Comparison of ENCODE assay signal across 10 cellular contexts in genomic region chr20:24384865-24385264, GRCh38.
A peak's percentile ranks its signal among the peaks of the same experiment; 100 is the strongest.
ATAC-seq and TF ChIP-seq lines count a peak whose summit lies in the region.
"Had no signal": no experiment of that assay in that cellular context is flagged by ENCODE, and none has a peak within 500 bp of the region (broad histone marks: within the 10 kb centered on the region; RNA-seq: fewer than 3 reads in every experiment).

No MANE protein-coding gene starts in this region.

- no peak overlapping the region for H2AFZ ChIP-seq in OCI-LY3 (ENCODE audit: low read depth, low read length)

- H3K4me2 ChIP-seq in OCI-LY3 (ENCODE audit: low read length): peak overlapping the region; percentile 8; the same call in 1 of the 2 replicates
- H3K4me2 ChIP-seq: A549, BLaER1 had no signal

- H3K4me3 ChIP-seq in OCI-LY3 (ENCODE audit: low read length): no peak overlapping the region
- H3K4me3 ChIP-seq: A549; BLaER1; BLaER1 treated with 17β-estradiol and CSF1 and Interleukin-3, amounts not matched to agents 10 nM and 100 nM had no signal

- no peak for TF ChIP-seq CTCF in OCI-LY3 (IDR thresholded peaks at IDR 0.05; ENCODE audit: low read depth, low read length)

- H3K9me3 ChIP-seq in OCI-LY3 (ENCODE audit: insufficient read depth, low read length): no peaks in the 10 kb centered on the region
- H3K9me3 ChIP-seq: A549; BE2C; BLaER1; BLaER1 treated with 17β-estradiol and CSF1 and Interleukin-3, amounts not matched to agents 10 nM and 100 nM; Caco-2 had no signal

- H4K20me1 ChIP-seq in OCI-LY3 (ENCODE audit: insufficient read depth, low read length): no peaks in the 10 kb centered on the region
- H4K20me1 ChIP-seq: BLaER1; BLaER1 treated with 17β-estradiol and CSF1 and Interleukin-3, amounts not matched to agents 10 nM and 100 nM had no signal

- H3K9ac ChIP-seq in OCI-LY3 (ENCODE audit: low read length): no peak overlapping the region
- H3K9ac ChIP-seq: BLaER1; BLaER1 treated with 17β-estradiol and CSF1 and Interleukin-3, amounts not matched to agents 10 nM and 100 nM had no signal

- H3K27me3 ChIP-seq in OCI-LY3 (ENCODE audit: low read depth, low read length): peaks cover 14% of the 10 kb centered on the region
- H3K27me3 ChIP-seq: BE2C; BLaER1; BLaER1 treated with 17β-estradiol and CSF1 and Interleukin-3, amounts not matched to agents 10 nM and 100 nM had no signal

- peaks cover 41% of the 10 kb centered on the region for H3K4me1 ChIP-seq in OCI-LY3 (ENCODE audit: low read length)
- H3K4me1 ChIP-seq: Caco-2 had no signal

- no peaks in the 10 kb centered on the region for H3K36me3 ChIP-seq in OCI-LY3 (replicated peaks; ENCODE audit: low read depth, low read length)
- H3K36me3 ChIP-seq: BE2C; BLaER1; BLaER1 treated with 17β-estradiol and CSF1 and Interleukin-3, amounts not matched to agents 10 nM and 100 nM had no signal

- H3K79me2 ChIP-seq in OCI-LY3 (ENCODE audit: low read length): no peaks in the 10 kb centered on the region

- H3K27ac ChIP-seq in OCI-LY3 (ENCODE audit: low read length): no peak overlapping the region
- H3K27ac ChIP-seq: 22Rv1; A549; BLaER1; BLaER1 treated with 17β-estradiol and CSF1 and Interleukin-3, amounts not matched to agents 10 nM and 100 nM; C4-2B had no signal

- no peak for ATAC-seq in HG03280 (IDR thresholded peaks at IDR 0.05; ENCODE audit: unreplicated experiment)
- ATAC-seq: A549; CD8-positive, alpha-beta T cell had no signal
